ENCODE assay signal across 28 cellular contexts in the genomic region with DNA sequence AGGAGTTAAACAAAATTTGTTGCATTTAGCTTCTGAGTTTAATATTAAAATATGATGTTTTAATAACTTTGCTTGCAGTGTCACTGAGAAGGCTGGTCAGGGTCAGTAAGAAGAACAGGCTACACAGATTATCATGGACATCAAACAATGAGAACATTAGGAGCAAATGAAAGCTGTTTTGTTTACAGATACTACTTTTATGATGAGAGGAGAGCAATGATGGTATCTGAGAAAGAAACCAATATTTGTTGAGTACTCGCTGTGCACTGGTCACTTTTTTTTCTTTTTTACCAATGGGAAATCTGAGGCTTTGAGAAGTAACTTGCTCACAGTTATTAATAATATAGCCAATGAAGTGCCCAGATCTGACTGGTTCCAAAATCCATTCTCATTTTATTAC.
"Had no signal": no experiment of that assay in that cellular context is flagged by ENCODE, and none has a peak within 500 bp of the region (broad histone marks: within the 10 kb centered on the region; RNA-seq: fewer than 3 reads in every experiment).

No MANE protein-coding gene starts in this region.

- H3K79me2 ChIP-seq: parathyroid adenoma had no signal

- H3K4me2 ChIP-seq: neural progenitor cell, smooth muscle cell had no signal

- H3K9me3 Mint-ChIP-seq: dendritic cell treated with granulocyte-macrophage colony-stimulating factor and Interleukin-4, amounts not matched to agents 40 ng/mL and 50 ng/mL, for 4 days; endodermal cell; memory B cell; nephron; neural progenitor cell; stimulated activated naive CD8-positive, alpha-beta T cell treated with anti-CD3 and anti-CD28 coated beads, Interleukin-15, amount 100 ng/mL, for 72 hours had no signal

- H3K4me3 ChIP-seq: gastrocnemius medialis, lung, neural progenitor cell, prostate gland, right atrium auricular region, smooth muscle cell, suprapubic skin, transverse colon, vagina had no signal

- H3K9me3 ChIP-seq: gastrocnemius medialis, prostate gland, right atrium auricular region, suprapubic skin, transverse colon, vagina had no signal

- H3K4me3 Mint-ChIP-seq: endodermal cell, nephron, neural progenitor cell had no signal

- H2AFZ ChIP-seq: neural progenitor cell, parathyroid adenoma had no signal

- H3K27me3 ChIP-seq: gastrocnemius medialis, neural progenitor cell, right atrium auricular region, suprapubic skin, transverse colon, vagina had no signal

- H3K27ac Mint-ChIP-seq: endodermal cell; memory B cell; nephron; neural progenitor cell; stimulated activated naive CD8-positive, alpha-beta T cell treated with anti-CD3 and anti-CD28 coated beads, Interleukin-15, amount 100 ng/mL, for 72 hours had no signal

- H3K4me1 ChIP-seq: neural progenitor cell, parathyroid adenoma, prostate gland, right atrium auricular region, suprapubic skin, transverse colon, vagina had no signal

- H3K27ac ChIP-seq: epithelial cell of prostate, gastrocnemius medialis, neural progenitor cell, parathyroid adenoma, prostate gland, right atrium auricular region, suprapubic skin, transverse colon, vagina had no signal

- H3K36me3 ChIP-seq: gastrocnemius medialis, neural progenitor cell, prostate gland, right atrium auricular region, suprapubic skin, transverse colon, vagina had no signal

- ATAC-seq: esophagus mucosa; gastrocnemius medialis; left lobe of liver; sciatic nerve; stimulated activated naive CD8-positive, alpha-beta T cell treated with anti-CD3 and anti-CD28 coated beads, Interleukin-15, amount 100 ng/mL, for 72 hours had no signal

- H3K9ac ChIP-seq: neural progenitor cell, parathyroid adenoma had no signal

- DNase-seq: effector CD8-positive, alpha-beta T cell; endodermal cell; foreskin fibroblast; gastrocnemius medialis; head of caudate nucleus; kidney; stimulated activated CD4-positive, alpha-beta T cell treated with anti-CD3 and anti-CD28 coated beads, Interleukin-12 subunit alpha, Interleukin-12 subunit beta, amount 100 ng/mL, for 4 hours; stimulated activated CD4-positive, alpha-beta T cell treated with anti-CD3 and anti-CD28 coated beads, Interleukin-1b, Interleukin-23, amount 100 ng/mL, for 48 hours; stimulated activated CD4-positive, alpha-beta T cell treated with anti-CD3 and anti-CD28 coated beads, Interleukin-4, amount 100 ng/mL, for 1 hour; stimulated activated CD8-positive, alpha-beta memory T cell treated with anti-CD3 and anti-CD28 coated beads, Interleukin-4, amount 100 ng/mL, for 48 hours; stimulated activated naive CD4-positive, alpha-beta T cell; stimulated activated naive CD8-positive, alpha-beta T cell treated with anti-CD3 and anti-CD28 coated beads, Interleukin-15, amount 100 ng/mL, for 72 hours; transverse colon had no signal

- H3K27me3 Mint-ChIP-seq: dendritic cell treated with granulocyte-macrophage colony-stimulating factor and Interleukin-4, amounts not matched to agents 40 ng/mL and 50 ng/mL, for 4 days; memory B cell; stimulated activated naive CD8-positive, alpha-beta T cell treated with anti-CD3 and anti-CD28 coated beads, Interleukin-15, amount 100 ng/mL, for 72 hours had no signal

- H3K36me3 Mint-ChIP-seq: memory B cell had no signal
